17 cellular contexts compared by ENCODE assay signal in genomic region chr10:70442332-70442988, GRCh38. TPM values are rescaled to one million over a fixed set of nuclear protein-coding genes. Genes with fewer than 3 reads are reported as not detected.
DNase-seq lines count a peak whose midpoint lies in the region; ATAC-seq lines count a peak whose summit lies in the region.
"Had no signal": no experiment of that assay in that cellular context is flagged by ENCODE, and none has a peak within 500 bp of the region (broad histone marks: within the 10 kb centered on the region; RNA-seq: fewer than 3 reads in every experiment).

No MANE protein-coding gene starts in this region.

- DNase-seq in H7: peak; percentile 81
- DNase-seq in activated T-helper 2 cell treated with anti-CD3 and anti-CD28 coated beads, Interferon-gamma antibody, Interleukin-2, Interleukin-4, amounts not matched to agents 10 μg/mL and 5 μg/mL and 100 μg/mL, durations not matched to agents 14 hours and 24 hours and 36 hours (ENCODE audit: low spot score): no peak
- peak; percentile 46 for DNase-seq in posterior vena cava (ENCODE audit: low spot score)
- no peak for DNase-seq in SKM-1 treated with dmso at 0.1 percent for 144 hours (lab: John Stamatoyannopoulos, UW; ENCODE audit: unreplicated experiment)
- DNase-seq: activated CD8-positive, alpha-beta memory T cell treated with anti-CD3 and anti-CD28 coated beads for 24 hours; activated effector memory CD4-positive, alpha-beta T cell treated with anti-CD3 and anti-CD28 coated beads, Interleukin-2, amount 50 U/mL, for 16 hours; C1 segment of cervical spinal cord; NCI-H1694 treated with DMSO at 0.1 percent for 48 hours; NCI-H524 treated with DMSO at 0.1 percent for 48 hours had no signal

- ATAC-seq in GM21825 (IDR thresholded peaks at IDR 0.05; ENCODE audit: unreplicated experiment): no peak
- no peak for ATAC-seq in GM21619 (IDR thresholded peaks at IDR 0.05; ENCODE audit: unreplicated experiment)
- ATAC-seq: Panc1 had no signal

- H3K4me1 Mint-ChIP-seq in activated T-helper 2 cell treated with anti-CD3 and anti-CD28 coated beads, Interferon-gamma antibody, Interleukin-2, Interleukin-4, amounts not matched to agents 10 μg/mL and 5 μg/mL and 100 μg/mL, durations not matched to agents 14 hours and 24 hours and 36 hours (ENCODE audit: low read depth): peaks cover 4% of the 10 kb centered on the region

- H3K27me3 ChIP-seq in H7 (ENCODE audit: control insufficient read depth, insufficient read depth, low read length): no peaks in the 10 kb centered on the region; the same call in none of the 2 replicates
- H3K27me3 ChIP-seq: vagina had no signal

- intact Hi-C loops in activated T-helper 2 cell treated with anti-CD3 and anti-CD28 coated beads, Interferon-gamma antibody, Interleukin-2, Interleukin-4, amounts not matched to agents 10 μg/mL and 5 μg/mL and 100 μg/mL, durations not matched to agents 14 hours and 24 hours and 36 hours (cut with micrococcal nuclease): no loop called here
- intact Hi-C loops in posterior vena cava (cut with DNase I): no loop called here

- H3K36me3 ChIP-seq in H7 (replicated peaks; ENCODE audit: control insufficient read depth, insufficient read depth, low read length): no peaks in the 10 kb centered on the region
- H3K36me3 ChIP-seq: vagina had no signal

- H3K9me3 ChIP-seq in iPS-18c (ENCODE audit: control insufficient read depth, insufficient read depth, low read length): no peaks in the 10 kb centered on the region
- H3K9me3 ChIP-seq: vagina had no signal

- H3K27ac Mint-ChIP-seq in activated T-helper 2 cell treated with anti-CD3 and anti-CD28 coated beads, Interferon-gamma antibody, Interleukin-2, Interleukin-4, amounts not matched to agents 10 μg/mL and 5 μg/mL and 100 μg/mL, durations not matched to agents 14 hours and 24 hours and 36 hours: no peak overlapping the region
- H3K27ac Mint-ChIP-seq: stimulated activated naive CD8-positive, alpha-beta T cell treated with anti-CD3 and anti-CD28 coated beads, Interleukin-15, Interleukin-2, amounts not matched to agents 100 ng/mL and 50 ng/mL, for 24 hours had no signal

- peak overlapping the region; percentile 30 for H3K4me3 Mint-ChIP-seq in activated T-helper 2 cell treated with anti-CD3 and anti-CD28 coated beads, Interferon-gamma antibody, Interleukin-2, Interleukin-4, amounts not matched to agents 10 μg/mL and 5 μg/mL and 100 μg/mL, durations not matched to agents 14 hours and 24 hours and 36 hours (ENCODE audit: low read depth)
- H3K4me3 Mint-ChIP-seq: stimulated activated naive CD8-positive, alpha-beta T cell treated with anti-CD3 and anti-CD28 coated beads, Interleukin-15, Interleukin-2, amounts not matched to agents 100 ng/mL and 50 ng/mL, for 24 hours had no signal

- no peaks in the 10 kb centered on the region for H3K9me3 Mint-ChIP-seq in activated T-helper 2 cell treated with anti-CD3 and anti-CD28 coated beads, Interferon-gamma antibody, Interleukin-2, Interleukin-4, amounts not matched to agents 10 μg/mL and 5 μg/mL and 100 μg/mL, durations not matched to agents 14 hours and 24 hours and 36 hours
- H3K9me3 Mint-ChIP-seq: stimulated activated naive CD8-positive, alpha-beta T cell treated with anti-CD3 and anti-CD28 coated beads, Interleukin-15, Interleukin-2, amounts not matched to agents 100 ng/mL and 50 ng/mL, for 24 hours had no signal

- H3K36me3 Mint-ChIP-seq in activated T-helper 2 cell treated with anti-CD3 and anti-CD28 coated beads, Interferon-gamma antibody, Interleukin-2, Interleukin-4, amounts not matched to agents 10 μg/mL and 5 μg/mL and 100 μg/mL, durations not matched to agents 14 hours and 24 hours and 36 hours (ENCODE audit: low read depth): no peaks in the 10 kb centered on the region

- peaks cover 60% of the 10 kb centered on the region for H3K27me3 Mint-ChIP-seq in activated T-helper 2 cell treated with anti-CD3 and anti-CD28 coated beads, Interferon-gamma antibody, Interleukin-2, Interleukin-4, amounts not matched to agents 10 μg/mL and 5 μg/mL and 100 μg/mL, durations not matched to agents 14 hours and 24 hours and 36 hours (ENCODE audit: low read depth)

- peak overlapping the region; percentile 79 for H3K4me3 ChIP-seq in H7 (ENCODE audit: insufficient read depth, low read depth, low read length)
- H3K4me3 ChIP-seq in iPS-18c (ENCODE audit: insufficient read depth, low read depth, low read length): peak overlapping the region; percentile 58; the same call in 1 of the 2 replicates

RNA-seq across cellular contexts. Expression of gene NODAL, which starts 1.0 kb away (rescaled TPM):
- total RNA-seq in H7 (2014; rRNA removed; shearing (Covaris generic)): 151 and 252 TPM in 2 replicates
- total RNA-seq in activated T-helper 2 cell treated with anti-CD3 and anti-CD28 coated beads, Interferon-gamma antibody, Interleukin-2, Interleukin-4, amounts not matched to agents 10 μg/mL and 5 μg/mL and 100 μg/mL, durations not matched to agents 14 hours and 24 hours and 36 hours: not detected in 2 replicates
- total RNA-seq in posterior vena cava: not detected
- total RNA-seq: G401, mononuclear cell, vagina had no signal

RNA-seq across cellular contexts. Expression of gene PALD1, which starts 36.1 kb away (rescaled TPM):
- 51.9 and 53.2 TPM in 2 replicates for total RNA-seq in H7 (2014; rRNA removed; shearing (Covaris generic))
- total RNA-seq in activated T-helper 2 cell treated with anti-CD3 and anti-CD28 coated beads, Interferon-gamma antibody, Interleukin-2, Interleukin-4, amounts not matched to agents 10 μg/mL and 5 μg/mL and 100 μg/mL, durations not matched to agents 14 hours and 24 hours and 36 hours: 2.1 and 2.3 TPM in 2 replicates
- total RNA-seq in posterior vena cava: 1 to 10 TPM; 6.7 to 7.4 TPM

RNA-seq across cellular contexts. Expression of gene EIF4EBP2, which starts 38.5 kb away (rescaled TPM):
- 68.6 and 78.0 TPM in 2 replicates for total RNA-seq in H7 (2014; rRNA removed; shearing (Covaris generic))
- 39.5 and 40.0 TPM in 2 replicates for total RNA-seq in activated T-helper 2 cell treated with anti-CD3 and anti-CD28 coated beads, Interferon-gamma antibody, Interleukin-2, Interleukin-4, amounts not matched to agents 10 μg/mL and 5 μg/mL and 100 μg/mL, durations not matched to agents 14 hours and 24 hours and 36 hours
- total RNA-seq in posterior vena cava: 10 to 100 TPM; 50.1 to 55.5 TPM

Comparison
In these comparisons a context has a peak if more than half of its experiments do, and no peak if none do; other contexts are left out.
1. DNase-seq: peak in H7 (single experiment) and posterior vena cava (single experiment); none in activated T-helper 2 cell treated with anti-CD3 and anti-CD28 coated beads, Interferon-gamma antibody, Interleukin-2, Interleukin-4, amounts not matched to agents 10 μg/mL and 5 μg/mL and 100 μg/mL, durations not matched to agents 14 hours and 24 hours and 36 hours (single experiment) and SKM-1 treated with dmso at 0.1 percent for 144 hours (single experiment).
2. RNA of gene NODAL, which starts 1.0 kb away (total RNA-seq): 151 to 252 TPM in H7; not detected in posterior vena cava and not detected in activated T-helper 2 cell treated with anti-CD3 and anti-CD28 coated beads, Interferon-gamma antibody, Interleukin-2, Interleukin-4, amounts not matched to agents 10 μg/mL and 5 μg/mL and 100 μg/mL, durations not matched to agents 14 hours and 24 hours and 36 hours; every median in the first group is over 100 times any median in the second.